In the genomic region with DNA sequence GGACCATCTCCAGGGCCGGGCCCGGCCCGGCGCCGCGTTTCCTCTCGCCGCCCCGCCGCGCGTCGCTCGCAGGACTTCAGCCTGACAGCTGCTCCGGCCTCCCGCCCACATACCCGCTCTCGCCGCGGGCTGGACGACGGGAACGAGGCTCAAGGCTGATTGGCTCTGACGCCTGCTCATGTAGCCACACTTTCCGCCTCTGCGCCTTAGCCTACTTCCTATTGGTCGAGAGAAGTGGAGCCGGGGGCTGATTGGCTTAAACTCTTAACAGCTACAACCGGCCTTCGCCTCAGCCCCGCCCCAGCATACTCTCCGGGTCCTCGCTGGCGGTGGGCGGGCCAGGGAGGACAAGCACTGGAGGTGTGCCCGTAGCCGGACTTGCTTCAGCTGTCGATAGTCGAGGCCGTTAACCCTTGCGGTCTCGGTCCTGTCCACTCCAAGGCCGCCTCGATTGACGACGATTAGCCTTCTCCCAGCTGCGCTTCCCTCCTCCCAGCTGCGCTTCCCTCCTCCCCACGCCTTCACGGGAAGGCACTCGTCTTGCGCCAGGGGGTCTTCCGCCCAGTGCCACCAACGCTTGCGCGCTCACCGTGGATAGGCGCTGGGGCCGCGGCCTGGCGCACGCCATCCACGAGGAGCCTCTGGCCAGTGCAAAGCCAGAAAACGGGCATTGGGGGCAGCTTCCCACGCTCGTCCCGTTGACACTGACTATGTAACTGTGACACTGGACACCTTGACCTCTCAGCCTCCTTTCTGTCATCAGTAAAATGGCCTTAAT, we compare ENCODE assay signal across 8 cellular contexts. TPM values are rescaled to one million over a fixed set of nuclear protein-coding genes. Genes with fewer than 3 reads are reported as not detected.
DNase-seq lines count a peak whose midpoint lies in the region; ATAC-seq and TF ChIP-seq lines count a peak whose summit lies in the region.

A gene (minus strand): TSS at position 86 of the 778 bp plus-strand sequence. CDS start 79 bp downstream, at position 7.

- CTCF ChIA-PET in RWPE1 (lab: Yijun Ruan, JAX), result interaction anchor here (0.6 to 1.5 kb wide), 4 partner anchors 21 to 621 kb away, joined by 3 to 8 read pairs (median 4); no protein-coding TSS in a partner anchor

- peaks cover 32% of the 10 kb centered on the region for H3K36me3 Mint-ChIP-seq in activated T-helper 2 cell treated with anti-CD3 and anti-CD28 coated beads, Interferon-gamma antibody, Interleukin-2, Interleukin-4, amounts not matched to agents 10 μg/mL and 5 μg/mL and 100 μg/mL, durations not matched to agents 14 hours and 24 hours and 36 hours (ENCODE audit: low read depth)
- peaks cover 0 to 20% (median 0%) of the 10 kb centered on the region in 3 donors for H3K36me3 Mint-ChIP-seq in naive thymus-derived CD8-positive, alpha-beta T cell

- POLR2A ChIA-PET in RWPE1 (lab: Yijun Ruan, JAX; ENCODE audit: low non-redundant PET), result interaction anchor here (0.6 to 2.1 kb wide), 6 partner anchors 11 to 504 kb away, joined by 3 to 12 read pairs (median 4); a partner anchor contains a TSS
- POLR2A ChIA-PET in naive thymus-derived CD8-positive, alpha-beta T cell (lab: Charles Lee), result interaction anchor here (0.8 to 4.9 kb wide), 20 partner anchors 13 to 1225 kb away, joined by 3 to 37 read pairs (median 6); a partner anchor contains a TSS

- peak within 1 kb of the TSS; percentile 89 for H3K27ac ChIP-seq in RWPE1

- peak within 1 kb of the TSS; percentile 83 for H3K4me3 ChIP-seq in LNCaP clone FGC (ENCODE audit: low read depth, low read length)
- H3K4me3 ChIP-seq in fibroblast of mammary gland (ENCODE audit: control insufficient read depth, low read depth, low read length), result peak within 1 kb of the TSS; percentile 85

- H3K4me3 Mint-ChIP-seq in activated T-helper 2 cell treated with anti-CD3 and anti-CD28 coated beads, Interferon-gamma antibody, Interleukin-2, Interleukin-4, amounts not matched to agents 10 μg/mL and 5 μg/mL and 100 μg/mL, durations not matched to agents 14 hours and 24 hours and 36 hours (ENCODE audit: low read depth), result peak within 1 kb of the TSS; percentile 96
- peak within 1 kb of the TSS; percentile 90 to 99 (median 97) for H3K4me3 Mint-ChIP-seq in naive thymus-derived CD8-positive, alpha-beta T cell

- intact Hi-C loops in activated T-helper 2 cell treated with anti-CD3 and anti-CD28 coated beads, Interferon-gamma antibody, Interleukin-2, Interleukin-4, amounts not matched to agents 10 μg/mL and 5 μg/mL and 100 μg/mL, durations not matched to agents 14 hours and 24 hours and 36 hours (cut with micrococcal nuclease), result loop anchor here (1.0 to 10.0 kb wide), 4 partner anchors 19 to 1221 kb away; a partner anchor contains a TSS

- ATAC-seq in naive thymus-derived CD8-positive, alpha-beta T cell, result peak; percentile 80 to 85

- no peaks in the 10 kb centered on the region for H3K9me3 Mint-ChIP-seq in activated T-helper 2 cell treated with anti-CD3 and anti-CD28 coated beads, Interferon-gamma antibody, Interleukin-2, Interleukin-4, amounts not matched to agents 10 μg/mL and 5 μg/mL and 100 μg/mL, durations not matched to agents 14 hours and 24 hours and 36 hours
- no peaks in the 10 kb centered on the region for H3K9me3 Mint-ChIP-seq in naive thymus-derived CD8-positive, alpha-beta T cell

- DNase-seq in Daoy (ENCODE audit: low read depth) (peak; percentile 99), GOT3 (lab: John Stamatoyannopoulos, UW) (peak; percentile 93), LNCaP clone FGC (ENCODE audit: low read depth) (peak; percentile 94), RWPE1 (ENCODE audit: low spot score) (peak; percentile 99), fibroblast of mammary gland (ENCODE audit: low read depth) (peak; percentile 99)
- DNase-seq in activated T-helper 2 cell treated with anti-CD3 and anti-CD28 coated beads, Interferon-gamma antibody, Interleukin-2, Interleukin-4, amounts not matched to agents 10 μg/mL and 5 μg/mL and 100 μg/mL, durations not matched to agents 14 hours and 24 hours and 36 hours (ENCODE audit: low spot score), result peak; percentile 96
- peak; percentile 78 to 98 (median 93) for DNase-seq in naive thymus-derived CD8-positive, alpha-beta T cell
- peak; percentile 89 to 96 (median 91) for DNase-seq in stimulated activated naive CD4-positive, alpha-beta T cell (lab: John Stamatoyannopoulos, UW)

- peak within 1 kb of the TSS; percentile 92 for H3K27ac Mint-ChIP-seq in activated T-helper 2 cell treated with anti-CD3 and anti-CD28 coated beads, Interferon-gamma antibody, Interleukin-2, Interleukin-4, amounts not matched to agents 10 μg/mL and 5 μg/mL and 100 μg/mL, durations not matched to agents 14 hours and 24 hours and 36 hours
- peak within 1 kb of the TSS; percentile 91 to 98 (median 97) for H3K27ac Mint-ChIP-seq in naive thymus-derived CD8-positive, alpha-beta T cell

- H3K27me3 Mint-ChIP-seq in activated T-helper 2 cell treated with anti-CD3 and anti-CD28 coated beads, Interferon-gamma antibody, Interleukin-2, Interleukin-4, amounts not matched to agents 10 μg/mL and 5 μg/mL and 100 μg/mL, durations not matched to agents 14 hours and 24 hours and 36 hours (ENCODE audit: low read depth), result no peaks in the 10 kb centered on the region
- no peaks in the 10 kb centered on the region for H3K27me3 Mint-ChIP-seq in naive thymus-derived CD8-positive, alpha-beta T cell

- H3K4me1 Mint-ChIP-seq in activated T-helper 2 cell treated with anti-CD3 and anti-CD28 coated beads, Interferon-gamma antibody, Interleukin-2, Interleukin-4, amounts not matched to agents 10 μg/mL and 5 μg/mL and 100 μg/mL, durations not matched to agents 14 hours and 24 hours and 36 hours (ENCODE audit: low read depth), result peaks cover 31% of the 10 kb centered on the region
- peaks cover 25 to 51% (median 39%) of the 10 kb centered on the region in 4 donors for H3K4me1 Mint-ChIP-seq in naive thymus-derived CD8-positive, alpha-beta T cell

- TF ChIP-seq CTCF in LNCaP clone FGC (IDR thresholded peaks at IDR 0.05; ENCODE audit: control insufficient read depth, extremely low read depth, insufficient read depth) (no peak), RWPE1 (conservative IDR thresholded peaks at IDR 0.05; ENCODE audit: low read depth) (no peak), fibroblast of mammary gland (conservative IDR thresholded peaks at IDR 0.05; ENCODE audit: control insufficient read depth, insufficient read depth, low read depth, low read length) (no peak)

RNA-seq across cellular contexts. Expression of the gene that starts here (rescaled TPM):
- total RNA-seq in Daoy (2014; rRNA removed; shearing (Covaris generic)), result 21.5 and 30.8 TPM in 2 replicates
- 10.5 and 11.4 TPM in 2 replicates for total RNA-seq in activated T-helper 2 cell treated with anti-CD3 and anti-CD28 coated beads, Interferon-gamma antibody, Interleukin-2, Interleukin-4, amounts not matched to agents 10 μg/mL and 5 μg/mL and 100 μg/mL, durations not matched to agents 14 hours and 24 hours and 36 hours
- total RNA-seq in naive thymus-derived CD8-positive, alpha-beta T cell, result 10 to 100 TPM in 1 of 2 experiments, 1 to 10 TPM in 1; 7.8 to 10.7 TPM
- 10 to 100 TPM; 26.1 to 38.8 (median 27.6) TPM for polyA plus RNA-seq in naive thymus-derived CD8-positive, alpha-beta T cell

Comparison
In these comparisons a context has a peak if more than half of its experiments do, and no peak if none do; other contexts are left out.
1. Peak in every context shown above with its lines: DNase-seq, ATAC-seq, H3K4me3 ChIP-seq and H3K27ac ChIP-seq.